Comparison of ENCODE assay signal across 23 cellular contexts in the genomic region with DNA sequence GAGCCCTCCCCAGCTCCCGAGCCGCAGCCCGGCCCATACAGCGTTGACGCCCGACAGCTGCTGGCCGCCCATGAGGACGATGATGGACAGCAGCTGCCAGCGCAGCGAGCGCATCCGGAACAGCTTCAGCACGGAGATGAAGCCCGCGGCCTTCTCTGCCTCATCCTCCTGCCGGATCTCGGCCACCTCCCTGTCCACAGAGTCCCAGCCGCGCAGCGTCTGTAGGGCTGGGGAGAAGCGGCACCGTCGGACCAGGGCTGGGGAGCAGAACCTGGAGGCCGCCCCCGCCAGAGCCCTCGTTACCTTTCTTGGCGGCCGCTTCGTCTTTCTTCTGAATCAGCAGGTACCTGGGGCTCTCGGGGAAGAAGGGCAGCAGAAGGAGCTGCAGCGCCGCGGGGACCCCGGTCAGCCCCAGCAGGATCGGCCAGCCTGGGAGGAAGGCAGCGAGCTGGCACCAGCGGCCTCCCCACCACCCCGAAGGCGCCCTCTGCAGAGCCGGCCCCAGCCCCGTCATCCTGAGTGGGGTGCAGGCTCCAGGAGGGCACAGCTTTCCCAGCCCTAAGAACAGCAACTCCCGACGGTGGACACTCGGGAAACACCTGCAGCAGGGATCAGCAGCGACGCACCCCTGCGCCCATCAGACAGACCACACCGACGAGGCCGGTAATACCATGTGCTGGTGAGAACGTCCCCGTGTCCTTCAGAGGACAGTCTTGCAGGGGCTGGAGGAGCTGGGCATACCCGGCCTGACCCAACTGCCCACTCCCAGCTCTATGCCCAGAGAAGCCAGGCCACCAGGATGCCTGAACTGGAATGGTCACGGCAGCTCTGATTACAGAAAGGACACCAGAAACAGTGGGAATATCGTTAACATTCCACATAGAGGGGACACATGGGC. TPM values are rescaled to one million over a fixed set of nuclear protein-coding genes. Genes with fewer than 3 reads are reported as not detected.
"Had no signal": no experiment of that assay in that cellular context is flagged by ENCODE, and none has a peak within 500 bp of the region (broad histone marks: within the 10 kb centered on the region; RNA-seq: fewer than 3 reads in every experiment).

No MANE protein-coding gene starts in this region.

- H3K36me3 ChIP-seq: brain microvascular endothelial cell had no signal

- H3K27me3 ChIP-seq: testis had no signal

- ATAC-seq: activated CD8-positive, alpha-beta T cell treated with anti-CD3 and anti-CD28 coated beads, Interleukin-2, amount 10 ng/mL, durations not matched to agents 7 days and 5 days; activated naive CD8-positive, alpha-beta T cell treated with anti-CD3 and anti-CD28 coated beads, Interleukin-2, amount 50 U/mL, for 24 hours; activated T-cell treated with anti-CD3 and anti-CD28 coated beads, Interleukin-2, amount 50 U/mL, for 4 hours had no signal

- H3K9me3 ChIP-seq: testis had no signal

- FAIRE-seq: frontal cortex, small intestine had no signal

- DNase-seq: activated CD4-positive, alpha-beta T cell treated with anti-CD3 and anti-CD28 coated beads, Interleukin-2, amount 10 ng/mL, durations not matched to agents 24 days and 14 days; activated CD4-positive, CD25-positive, alpha-beta regulatory T cell; activated CD8-positive, alpha-beta T cell treated with anti-CD3 and anti-CD28 coated beads, Interleukin-2, amount 10 ng/mL, durations not matched to agents 7 days and 5 days; activated naive CD4-positive, alpha-beta T cell treated with anti-CD3 and anti-CD28 coated beads for 36 hours; activated naive CD8-positive, alpha-beta T cell treated with anti-CD3 and anti-CD28 coated beads, Interleukin-2, amount 50 U/mL, for 24 hours; activated T-cell treated with anti-CD3 and anti-CD28 coated beads, Interleukin-2, amount 50 U/mL, for 4 hours; anterior cingulate cortex; brain microvascular endothelial cell; head of caudate nucleus; kidney glomerular epithelial cell; midbrain; nucleus accumbens; small intestine; stimulated activated CD4-positive, alpha-beta T cell treated with anti-CD3 and anti-CD28 coated beads, Interleukin-15, amount 100 ng/mL, for 24 hours; stimulated activated CD4-positive, alpha-beta T cell treated with anti-CD3 and anti-CD28 coated beads, Interleukin-2, amount 100 ng/mL, for 48 hours; T-helper 1 cell; T1000; testis had no signal

- H3K4me1 ChIP-seq: testis had no signal

- H3K27ac ChIP-seq: brain microvascular endothelial cell, coronary artery, testis had no signal

- H3K4me3 ChIP-seq: coronary artery, lung had no signal

RNA-seq across cellular contexts. Expression of a gene that starts 13.8 kb away (rescaled TPM):
- total RNA-seq: activated CD4-positive, alpha-beta T cell treated with anti-CD3 and anti-CD28 coated beads, Interleukin-2, amount 10 ng/mL, durations not matched to agents 24 days and 14 days; activated naive CD4-positive, alpha-beta T cell treated with anti-CD3 and anti-CD28 coated beads for 36 hours; activated T-cell treated with anti-CD3 and anti-CD28 coated beads, Interleukin-2, amount 50 U/mL, for 4 hours; frontal cortex; lung; ureter had no signal
- polyA plus RNA-seq: esophagus had no signal

RNA-seq across cellular contexts. Expression of a gene that starts 29.4 kb away (rescaled TPM):
- total RNA-seq: activated CD4-positive, alpha-beta T cell treated with anti-CD3 and anti-CD28 coated beads, Interleukin-2, amount 10 ng/mL, durations not matched to agents 24 days and 14 days; activated CD8-positive, alpha-beta T cell treated with anti-CD3 and anti-CD28 coated beads, Interleukin-2, amount 10 ng/mL, durations not matched to agents 7 days and 5 days; activated naive CD4-positive, alpha-beta T cell treated with anti-CD3 and anti-CD28 coated beads for 36 hours; activated T-cell treated with anti-CD3 and anti-CD28 coated beads, Interleukin-2, amount 50 U/mL, for 4 hours had no signal
